In genomic region chr12:21433525-21433924, GRCh38 we compare ENCODE assay signal across 24 cellular contexts. TPM values are rescaled to one million over a fixed set of nuclear protein-coding genes. Genes with fewer than 3 reads are reported as not detected.
DNase-seq lines count a peak whose midpoint lies in the region; ATAC-seq, FAIRE-seq and TF ChIP-seq lines count a peak whose summit lies in the region.
"Had no signal": no experiment of that assay in that cellular context is flagged by ENCODE, and none has a peak within 500 bp of the region (broad histone marks: within the 10 kb centered on the region; RNA-seq: fewer than 3 reads in every experiment).

No MANE protein-coding gene starts in this region.

- no peak for ATAC-seq in K562

- peaks cover 3% of the 10 kb centered on the region; the same call in 2 of the 3 replicates for H3K79me2 ChIP-seq in K562 (ENCODE audit: control insufficient read depth, insufficient read depth, low read length)

- H3K4me3 ChIP-seq in K562: no peak overlapping the region
- no peak overlapping the region for H3K4me3 ChIP-seq in CD8-positive, alpha-beta memory T cell (ENCODE audit: low read length)
- H3K4me3 ChIP-seq: BLaER1 had no signal

- peaks cover 7% of the 10 kb centered on the region for H3K4me1 Mint-ChIP-seq in neural crest cell
- H3K4me1 Mint-ChIP-seq in CD8-positive, alpha-beta memory T cell: peaks cover 16% of the 10 kb centered on the region in 3 donors

- no peaks in the 10 kb centered on the region for H4K20me1 ChIP-seq in K562 (replicated peaks; ENCODE audit: control insufficient read depth, insufficient read depth, low read length)
- H4K20me1 ChIP-seq: BLaER1 had no signal

- H3K36me3 ChIP-seq in K562 (ENCODE audit: control insufficient read depth, insufficient read depth, low read length): no peaks in the 10 kb centered on the region
- H3K36me3 ChIP-seq in CD8-positive, alpha-beta memory T cell (ENCODE audit: insufficient read depth, low read length): no peaks in the 10 kb centered on the region
- H3K36me3 ChIP-seq: BE2C, BLaER1 had no signal

- intact Hi-C loops in K562 (cut with micrococcal nuclease): no loop called here

- no peak overlapping the region for H3K27ac Mint-ChIP-seq in neural crest cell (ENCODE audit: unreplicated experiment)
- H3K27ac Mint-ChIP-seq in CD8-positive, alpha-beta memory T cell: no peak overlapping the region
- H3K27ac Mint-ChIP-seq: CD4-positive, alpha-beta memory T cell; CD4-positive, CD25-positive, alpha-beta regulatory T cell had no signal

- FAIRE-seq in K562 (lab: Jason Lieb, UNC): no peak
- FAIRE-seq: A204.1, D721Med, G401.6, GM12891, GM19239 had no signal

- CTCF ChIA-PET in K562 (lab: Yijun Ruan, JAX; ENCODE audit: low intra/inter-chr PET ratio): no interaction called here
- CTCF ChIA-PET in CD8-positive, alpha-beta memory T cell (lab: Charles Lee): interaction anchor here (1.6 kb wide), 1 partner anchor 10 kb away, joined by 3 read pairs; no protein-coding TSS in a partner anchor

- peaks cover 34% of the 10 kb centered on the region for H3K27me3 Mint-ChIP-seq in neural crest cell (ENCODE audit: low read depth)
- H3K27me3 Mint-ChIP-seq in CD8-positive, alpha-beta memory T cell: no peaks in the 10 kb centered on the region
- H3K27me3 Mint-ChIP-seq: CD4-positive, alpha-beta memory T cell; CD4-positive, CD25-positive, alpha-beta regulatory T cell had no signal

- H3K9me3 ChIP-seq in K562 (replicated peaks; ENCODE audit: control insufficient read depth, insufficient read depth, low read depth, low read length): no peaks in the 10 kb centered on the region
- no peaks in the 10 kb centered on the region for H3K9me3 ChIP-seq in CD8-positive, alpha-beta memory T cell (ENCODE audit: low read length)
- H3K9me3 ChIP-seq: BE2C, BLaER1, Caco-2 had no signal

- no peaks in the 10 kb centered on the region for H3K36me3 Mint-ChIP-seq in neural crest cell (ENCODE audit: low read depth)
- H3K36me3 Mint-ChIP-seq in CD8-positive, alpha-beta memory T cell: peaks cover 0 to 9% (median 0%) of the 10 kb centered on the region in 3 donors
- H3K36me3 Mint-ChIP-seq: CD14-positive monocyte; CD4-positive, CD25-positive, alpha-beta regulatory T cell had no signal

- WGBS in K562 (ENCODE audit: insufficient coverage, low coverage, missing lambda C conversion rate): 38% methylated on average over 2 of the region's 2 CpGs

- no peak for TF ChIP-seq CTCF in K562 (IDR thresholded peaks at IDR 0.05 in 2 of 3, conservative IDR thresholded peaks at IDR 0.05 in 1 of 3; ENCODE audit: insufficient read depth in 2 of 3, low read depth in 1 of 3, low read length in 3 of 3)
- TF ChIP-seq CTCF in neural crest cell (conservative IDR thresholded peaks at IDR 0.05): no peak

- no peak for TF ChIP-seq EP300 in K562 (IDR thresholded peaks at IDR 0.05; ENCODE audit: low read length)

- TF ChIP-seq POLR2A in K562 (conservative IDR thresholded peaks at IDR 0.05): no peak

- DNase-seq in K562 (ENCODE audit: extremely low read depth in 1 of 4, low spot score in 3 of 4) (no peak), islet precursor cell (peak; percentile 68), neural crest cell (ENCODE audit: low read depth, low spot score) (no peak), foreskin melanocyte (no peak)
- DNase-seq in CD8-positive, alpha-beta memory T cell: no peak
- DNase-seq in NK-92 treated with Interleukin-12 subunit alpha and Interleukin-12 subunit beta, amount 100 ng/mL, for 24 hours (lab: John Stamatoyannopoulos, UW): no peak
- DNase-seq in activated naive CD4-positive, alpha-beta T cell treated with anti-CD3 and anti-CD28 coated beads, Interleukin-2, amount 50 U/mL, for 16 hours: no peak
- DNase-seq: 8988T; ACHN; BE2C; C1 segment of cervical spinal cord; Caco-2; Calu3; CD4-positive, alpha-beta memory T cell; CD4-positive, CD25-positive, alpha-beta regulatory T cell; DMS79 treated with DMSO at 0.1 percent for 48 hours; GF-D8 had no signal

- TF ChIP-seq RAD21 in K562 (CRISPR knock-in tag; conservative IDR thresholded peaks at IDR 0.05 in 1 of 2, IDR thresholded peaks at IDR 0.05 in 1 of 2): no peak

- H3K4me3 Mint-ChIP-seq in neural crest cell: peak overlapping the region; percentile 14
- H3K4me3 Mint-ChIP-seq in CD8-positive, alpha-beta memory T cell: no peak overlapping the region
- H3K4me3 Mint-ChIP-seq: CD14-positive monocyte; CD4-positive, alpha-beta memory T cell had no signal

- no peak overlapping the region for H3K9ac ChIP-seq in K562 (ENCODE audit: insufficient read depth in 1 of 2, low read depth in 2 of 2, low read length in 2 of 2)
- H3K9ac ChIP-seq: BLaER1 had no signal

- no peak overlapping the region for H3K27ac ChIP-seq in K562 (ENCODE audit: extremely low read depth, low read depth, low read length)
- no peak overlapping the region for H3K27ac ChIP-seq in CD8-positive, alpha-beta memory T cell (ENCODE audit: low read depth, low read length)
- H3K27ac ChIP-seq: BLaER1 had no signal

- H3K4me2 ChIP-seq in K562 (ENCODE audit: insufficient read depth, low read length): no peak overlapping the region
- H3K4me2 ChIP-seq: BLaER1 had no signal

- H3K4me1 ChIP-seq in K562 (replicated peaks in 1 of 2; ENCODE audit: control insufficient read depth in 2 of 2, insufficient read depth in 2 of 2, low read length in 2 of 2): peaks cover 0 to 3% of the 10 kb centered on the region in 2 experiments; a peak in 1 of 5 replicates
- peaks cover 9% of the 10 kb centered on the region for H3K4me1 ChIP-seq in CD8-positive, alpha-beta memory T cell (ENCODE audit: insufficient read depth, low read length)
- H3K4me1 ChIP-seq: BE2C had no signal

- in situ Hi-C loops in K562 (cut with MboI): no loop called here

- POLR2A ChIA-PET in K562 (lab: Yijun Ruan, JAX): no interaction called here
- POLR2A ChIA-PET in CD8-positive, alpha-beta memory T cell (lab: Charles Lee): no interaction called here

- H3K9me1 ChIP-seq in K562 (ENCODE audit: control insufficient read depth, insufficient read depth, low read length): no peaks in the 10 kb centered on the region

- H3K9me3 Mint-ChIP-seq in neural crest cell: peaks cover 4% of the 10 kb centered on the region
- no peaks in the 10 kb centered on the region for H3K9me3 Mint-ChIP-seq in CD8-positive, alpha-beta memory T cell

- no peaks in the 10 kb centered on the region for H3K27me3 ChIP-seq in K562 (ENCODE audit: control insufficient read depth in 2 of 2, insufficient read depth in 2 of 2, low read length in 2 of 2)
- no peaks in the 10 kb centered on the region for H3K27me3 ChIP-seq in CD8-positive, alpha-beta memory T cell (ENCODE audit: insufficient read depth, low read length, poor library complexity, severe bottlenecking)
- H3K27me3 ChIP-seq: BLaER1 had no signal

- no TSS peak for BruUV-seq in K562 (replicated peaks; lab: Mats Ljungman, UMichigan)

- no peak overlapping the region for H2AFZ ChIP-seq in K562 (ENCODE audit: low read depth, low read length)

TF ChIP-seq in K562, 482 proteins besides CTCF, POLR2A, EP300 and RAD21:
- TF ChIP-seq MAZ (CRISPR knock-in tag; conservative IDR thresholded peaks at IDR 0.05 in 1 of 2, IDR thresholded peaks at IDR 0.05 in 1 of 2) (no peak), ZNF766 (CRISPR knock-in tag; conservative IDR thresholded peaks at IDR 0.05) (no peak), MTF1 (CRISPR knock-in tag; IDR thresholded peaks at IDR 0.05; ENCODE audit: borderline replicate concordance) (no peak), SOX6 (IDR thresholded peaks at IDR 0.05) (0 out of 2 replicates have a peak, but pooled peaks have one; percentile 23), XRCC3 (IDR thresholded peaks at IDR 0.05) (no peak)

RNA-seq across cellular contexts. Expression of gene PYROXD1, which starts 3.9 kb away (rescaled TPM):
- total RNA-seq in K562 (2011; cell fraction: chromatin; rRNA removed; ENCODE audit: low replicate concordance): 3.1 and 19.8 TPM in 2 replicates
- 3.3 and 3.6 TPM in 2 replicates for total RNA-seq in K562 (2011; cell fraction: nucleolus; rRNA removed)
- 6.2 and 10.0 TPM in 2 replicates for total RNA-seq in K562 (2011; cell fraction: nucleoplasm; rRNA removed)
- total RNA-seq in K562 (2014; rRNA removed) (3.5 and 4.0 TPM in 2 replicates), K562 (2014; rRNA removed; fragmentation: Illumina TruSeq; extraction: Trizol) (7.9 and 8.3 TPM in 2 replicates), K562 (2015; rRNA removed; fragmentation: Illumina TruSeq; extraction: Trizol) (4.4 and 5.0 TPM in 2 replicates), K562 (2021) (9.0 and 9.3 TPM in 2 replicates), neural crest cell (6.2 and 8.8 TPM in 2 replicates)
- polyA plus RNA-seq in K562 (2011; rRNA removed) (7.4 and 8.2 TPM in 2 replicates), K562 (2014; fragmentation: Illumina TruSeq; extraction: Trizol) (6.1 and 6.8 TPM in 2 replicates), K562 (2014; fragmentation: Nextera tagmentation; extraction: Ambion mirVana) (1 to 10 TPM; 4.7 to 5.8 TPM), K562 (2014; rRNA removed) (5.7 and 6.0 TPM in 2 replicates)
- 2.1 and 4.6 TPM in 2 replicates for polyA plus RNA-seq in K562 (2011; cell fraction: cytosol; rRNA removed)
- 4.4 and 5.4 TPM in 2 replicates for polyA plus RNA-seq in K562 (2011; cell fraction: nucleus; rRNA removed)
- 4.7 and 8.1 TPM in 2 replicates for polyA plus RNA-seq in K562 (2012)
- 14.8 and 17.2 TPM in 2 replicates for polyA minus RNA-seq in K562 (2011; rRNA and poly(A)+ RNA removed)
- polyA minus RNA-seq in K562 (2011; cell fraction: cytosol; rRNA and poly(A)+ RNA removed): 3.4 and 4.5 TPM in 2 replicates
- 5.8 and 14.8 TPM in 2 replicates for polyA minus RNA-seq in K562 (2011; cell fraction: nucleus; rRNA and poly(A)+ RNA removed)
- total RNA-seq in CD8-positive, alpha-beta memory T cell: 10 to 100 TPM; 26.6 to 29.3 TPM
- polyA plus RNA-seq in CD8-positive, alpha-beta memory T cell: 25.0 TPM
